Comparison of ENCODE assay signal across 14 cellular contexts in genomic region chr2:46332686-46333281, GRCh38. TPM values are rescaled to one million over a fixed set of nuclear protein-coding genes. Genes with fewer than 3 reads are reported as not detected.
DNase-seq lines count a peak whose midpoint lies in the region; ATAC-seq, FAIRE-seq and TF ChIP-seq lines count a peak whose summit lies in the region.
"Had no signal": no experiment of that assay in that cellular context is flagged by ENCODE, and none has a peak within 500 bp of the region (broad histone marks: within the 10 kb centered on the region; RNA-seq: fewer than 3 reads in every experiment).

No MANE protein-coding gene starts in this region.

- TF ChIP-seq CTCF in bronchial epithelial cell (IDR thresholded peaks at IDR 0.05; ENCODE audit: insufficient read depth, low read length, severe bottlenecking) (no peak), right lobe of liver (IDR thresholded peaks at IDR 0.05) (no peak), thoracic aorta (IDR thresholded peaks at IDR 0.05) (no peak)

- H3K4me1 ChIP-seq in right lobe of liver (peaks cover 2 to 98% (median 51%) of the 10 kb centered on the region in 4 donors), thoracic aorta (ENCODE audit: control insufficient read depth in 1 of 2, low read depth in 2 of 2) (peaks cover 59 to 95% of the 10 kb centered on the region in 2 donors)

- no peaks in the 10 kb centered on the region for H3K9me3 ChIP-seq in right lobe of liver
- H3K9me3 ChIP-seq in thoracic aorta = no peaks in the 10 kb centered on the region
- H3K9me3 ChIP-seq: ovary had no signal

- no peak for TF ChIP-seq POLR2A in right lobe of liver (IDR thresholded peaks at IDR 0.05)

- DNase-seq in LHCN-M2 (ENCODE audit: low read depth) = peak; percentile 44
- peak; percentile 100 for DNase-seq in bronchial epithelial cell (ENCODE audit: low read depth)
- DNase-seq in right lobe of liver = peak; percentile 66 to 80 (median 75)
- DNase-seq in thoracic aorta (ENCODE audit: low spot score) = no peak
- DNase-seq in hypothalamus (lab: John Stamatoyannopoulos, UW) = no peak
- DNase-seq in NAMALWA (ENCODE audit: low spot score) = no peak
- DNase-seq in ureter (ENCODE audit: low spot score) = no peak
- DNase-seq: activated CD4-positive, alpha-beta T cell treated with anti-CD3 and anti-CD28 coated beads for 36 hours; activated gamma-delta T cell; DMS53; effector CD8-positive, alpha-beta T cell; ovary had no signal

- intact Hi-C loops in right lobe of liver (cut with DNase I) = no loop called here

- H3K4me3 ChIP-seq in bronchial epithelial cell (ENCODE audit: low read depth, low read length) (no peak overlapping the region), right lobe of liver (no peak overlapping the region), thoracic aorta (peak overlapping the region; percentile 37)
- H3K4me3 ChIP-seq: ovary had no signal

- H3K36me3 ChIP-seq in bronchial epithelial cell (ENCODE audit: control insufficient read depth, insufficient read depth, low read length) = peaks cover 2% of the 10 kb centered on the region
- no peaks in the 10 kb centered on the region for H3K36me3 ChIP-seq in right lobe of liver
- no peaks in the 10 kb centered on the region for H3K36me3 ChIP-seq in thoracic aorta
- H3K36me3 ChIP-seq: ovary had no signal

- 45% methylated on average over 8 of the region's 8 CpGs for WGBS in right lobe of liver (ENCODE audit: insufficient coverage, low coverage, low lambda C conversion rate, missing lambda C conversion rate)

- ATAC-seq in right lobe of liver = peak; percentile 18 to 50 (median 28)
- no peak for ATAC-seq in thoracic aorta (ENCODE audit: insufficient number of reproducible peaks, low FRiP score, low read depth)
- no peak for ATAC-seq in HG03354 (IDR thresholded peaks at IDR 0.05; ENCODE audit: poor library complexity, severe bottlenecking, unreplicated experiment)
- ATAC-seq: activated CD4-positive, alpha-beta T cell treated with anti-CD3 and anti-CD28 coated beads for 36 hours had no signal

- H3K27me3 ChIP-seq in bronchial epithelial cell (ENCODE audit: control insufficient read depth, insufficient read depth, low read length) = no peaks in the 10 kb centered on the region
- H3K27me3 ChIP-seq in right lobe of liver = no peaks in the 10 kb centered on the region
- no peaks in the 10 kb centered on the region for H3K27me3 ChIP-seq in thoracic aorta (replicated peaks; ENCODE audit: insufficient read depth)
- H3K27me3 ChIP-seq: ovary had no signal

- peak overlapping the region; percentile 45 to 63 (median 54) for H3K27ac ChIP-seq in right lobe of liver
- peak overlapping the region; percentile 88 to 91 for H3K27ac ChIP-seq in thoracic aorta

- peak; percentile 7 for FAIRE-seq in bronchial epithelial cell (lab: Jason Lieb, UNC)
- FAIRE-seq: islet of Langerhans had no signal

RNA-seq across cellular contexts. Expression of gene EPAS1, which starts 35.6 kb away (rescaled TPM):
- 9.7 and 14.8 TPM in 2 replicates for total RNA-seq in LHCN-M2 (2014; rRNA removed)
- 24.1 TPM for polyA plus RNA-seq in LHCN-M2 (2012)
- 99.8 and 102 TPM in 2 replicates for total RNA-seq in bronchial epithelial cell
- 100 to 1,000 TPM; 101 to 232 (median 170) TPM for total RNA-seq in right lobe of liver
- 100 to 1,000 TPM; 517 to 667 TPM for total RNA-seq in thoracic aorta
- 300 TPM for total RNA-seq in ureter

Comparison
In these comparisons a context has a peak if more than half of its experiments do, and no peak if none do; other contexts are left out.
1. DNase-seq: peak in LHCN-M2 (single experiment), bronchial epithelial cell (single experiment) and right lobe of liver (3 of 3); none in thoracic aorta (single experiment), hypothalamus (0 of 51), NAMALWA (single experiment) and ureter (single experiment).
2. ATAC-seq: peak in right lobe of liver (4 of 4); none in thoracic aorta (single experiment) and HG03354 (single experiment).